8 cellular contexts compared by ENCODE assay signal in genomic region chr4:148441986-148442829, GRCh38. TPM values are rescaled to one million over a fixed set of nuclear protein-coding genes. Genes with fewer than 3 reads are reported as not detected.
A peak's percentile ranks its signal among the peaks of the same experiment; 100 is the strongest.
DNase-seq lines count a peak whose midpoint lies in the region; ATAC-seq and TF ChIP-seq lines count a peak whose summit lies in the region.

Gene NR3C2, minus strand, starts transcription at chr4:148442414.

- no peaks in the 10 kb centered on the region for H3K9me3 ChIP-seq in iPS-20b (ENCODE audit: insufficient read depth, low read depth, low read length)
- H3K9me3 ChIP-seq in skeletal muscle tissue (ENCODE audit: control insufficient read depth in 3 of 3, low read length in 3 of 3): no peaks in the 10 kb centered on the region

- peak; percentile 83 for DNase-seq in NCI-H2171 treated with DMSO at 0.1 percent for 48 hours (lab: John Stamatoyannopoulos, UW)
- DNase-seq in cardiac fibroblast (ENCODE audit: low read depth in 2 of 2): peak; percentile 98

- no peaks in the 10 kb centered on the region for H3K79me2 ChIP-seq in ACC112 (ENCODE audit: control insufficient read depth, insufficient read depth, low read length, unreplicated experiment)

- TF ChIP-seq CTCF in WI38 (IDR thresholded peaks at IDR 0.05; ENCODE audit: low read depth, low read length) (no peak), cardiac fibroblast (IDR thresholded peaks at IDR 0.05; ENCODE audit: low read depth, low read length) (no peak)

- peak within 1 kb of the TSS; percentile 85 for H3K4me3 ChIP-seq in ACC112 (ENCODE audit: low read depth, low read length)
- peak within 1 kb of the TSS; percentile 81 for H3K4me3 ChIP-seq in WI38 (ENCODE audit: low read depth, low read length)
- H3K4me3 ChIP-seq in cardiac fibroblast (replicated peaks in 1 of 2; ENCODE audit: low read depth in 2 of 2, low read length in 2 of 2): peak within 1 kb of the TSS; percentile 81 to 83
- peak within 1 kb of the TSS; percentile 91 for H3K4me3 ChIP-seq in iPS-20b (ENCODE audit: low read length)
- H3K4me3 ChIP-seq in skeletal muscle tissue (ENCODE audit: low read length in 3 of 3): peak within 1 kb of the TSS; percentile 97 to 99 (median 98)

- H3K27ac ChIP-seq in ACC112 (ENCODE audit: low read depth, low read length): no peak within 1 kb of the TSS
- H3K27ac ChIP-seq in iPS-20b (ENCODE audit: low read length): no peak within 1 kb of the TSS
- peak within 1 kb of the TSS; percentile 94 for H3K27ac ChIP-seq in skeletal muscle tissue (ENCODE audit: low read depth, low read length)

- H2AFZ ChIP-seq in ACC112 (ENCODE audit: low read length, unreplicated experiment): peak within 1 kb of the TSS; percentile 86

- peak; percentile 95 for ATAC-seq in GM18867 (IDR thresholded peaks at IDR 0.05; ENCODE audit: unreplicated experiment)
- ATAC-seq in HG03097 (IDR thresholded peaks at IDR 0.05; ENCODE audit: low FRiP score, unreplicated experiment): peak; percentile 99

- no peaks in the 10 kb centered on the region for H3K36me3 ChIP-seq in ACC112 (ENCODE audit: insufficient read depth, low read length)
- no peaks in the 10 kb centered on the region for H3K36me3 ChIP-seq in iPS-20b (ENCODE audit: insufficient read depth, low read depth, low read length)
- no peaks in the 10 kb centered on the region for H3K36me3 ChIP-seq in skeletal muscle tissue (ENCODE audit: control insufficient read depth in 3 of 3, insufficient read depth in 3 of 3, low read length in 3 of 3)

- H3K27me3 ChIP-seq in ACC112 (ENCODE audit: insufficient read depth, low read length) (peaks cover 78% of the 10 kb centered on the region), iPS-20b (ENCODE audit: insufficient read depth, low read length) (peaks cover 75% of the 10 kb centered on the region), skeletal muscle tissue (ENCODE audit: control insufficient read depth in 3 of 3, insufficient read depth in 3 of 3, low read length in 3 of 3) (no peaks in the 10 kb centered on the region)

- peak within 1 kb of the TSS; percentile 70; the same call in 1 of the 2 replicates for H3K9ac ChIP-seq in iPS-20b (ENCODE audit: low read depth, low read length)
- peak within 1 kb of the TSS; percentile 98 to 99 (median 98) for H3K9ac ChIP-seq in skeletal muscle tissue (ENCODE audit: low read depth in 1 of 3, low read length in 3 of 3)

- H3K4me1 ChIP-seq in ACC112 (ENCODE audit: control insufficient read depth, insufficient read depth, low read length, unreplicated experiment) (no peaks in the 10 kb centered on the region), iPS-20b (ENCODE audit: insufficient read depth, low read length) (peaks cover 23% of the 10 kb centered on the region; the same call in 1 of the 2 replicates), skeletal muscle tissue (ENCODE audit: control insufficient read depth in 3 of 3, insufficient read depth in 3 of 3, low read length in 3 of 3) (peaks cover 8 to 14% (median 10%) of the 10 kb centered on the region in 3 donors)

RNA-seq across cellular contexts. Expression of gene NR3C2, which starts in this region (rescaled TPM):
- total RNA-seq in skeletal muscle tissue: 16.7 TPM
